ENCODE assay signal across 36 cellular contexts in genomic region chr20:19676202-19676601, GRCh38.
"Had no signal": no experiment of that assay in that cellular context is flagged by ENCODE, and none has a peak within 500 bp of the region (broad histone marks: within the 10 kb centered on the region; RNA-seq: fewer than 3 reads in every experiment).

No MANE protein-coding gene starts in this region.

- H3K4me3 ChIP-seq: MG63 had no signal

- H3K9me3 ChIP-seq: MG63 had no signal

- DNase-seq: Karpas-422, Kasumi-1, MG63, MM.1S, MV-4-11, NCI-H1048, NCI-H1092, NCI-H1092 treated with DMSO at 0.1 percent for 48 hours, NCI-H1105, NCI-H1105 treated with DMSO at 0.1 percent for 48 hours, NCI-H1417, NCI-H1417 treated with DMSO at 0.1 percent for 48 hours, NCI-H1436, NCI-H1436 treated with DMSO at 0.1 percent for 48 hours, NCI-H146, NCI-H1694, NCI-H1694 treated with DMSO at 0.1 percent for 48 hours, NCI-H187, NCI-H187 treated with DMSO at 0.1 percent for 48 hours, NCI-H1930, NCI-H2029, NCI-H2029 treated with DMSO at 0.1 percent for 48 hours, NCI-H2081, NCI-H2081 treated with DMSO at 0.1 percent for 48 hours, NCI-H2107, NCI-H2171, NCI-H2171 treated with DMSO at 0.1 percent for 48 hours, NCI-H2227 treated with DMSO at 0.1 percent for 48 hours, NCI-H226, NCI-H345, NCI-H446, NCI-H446 treated with DMSO at 0.1 percent for 48 hours, NCI-H510A, NCI-H510A treated with DMSO at 0.1 percent for 48 hours, NCI-H524, NCI-H524 treated with DMSO at 0.1 percent for 48 hours had no signal

- H3K36me3 ChIP-seq: MG63 had no signal

- H3K27me3 ChIP-seq: MG63 had no signal
